ENCODE assay signal across 1 cellular context in the genomic region with DNA sequence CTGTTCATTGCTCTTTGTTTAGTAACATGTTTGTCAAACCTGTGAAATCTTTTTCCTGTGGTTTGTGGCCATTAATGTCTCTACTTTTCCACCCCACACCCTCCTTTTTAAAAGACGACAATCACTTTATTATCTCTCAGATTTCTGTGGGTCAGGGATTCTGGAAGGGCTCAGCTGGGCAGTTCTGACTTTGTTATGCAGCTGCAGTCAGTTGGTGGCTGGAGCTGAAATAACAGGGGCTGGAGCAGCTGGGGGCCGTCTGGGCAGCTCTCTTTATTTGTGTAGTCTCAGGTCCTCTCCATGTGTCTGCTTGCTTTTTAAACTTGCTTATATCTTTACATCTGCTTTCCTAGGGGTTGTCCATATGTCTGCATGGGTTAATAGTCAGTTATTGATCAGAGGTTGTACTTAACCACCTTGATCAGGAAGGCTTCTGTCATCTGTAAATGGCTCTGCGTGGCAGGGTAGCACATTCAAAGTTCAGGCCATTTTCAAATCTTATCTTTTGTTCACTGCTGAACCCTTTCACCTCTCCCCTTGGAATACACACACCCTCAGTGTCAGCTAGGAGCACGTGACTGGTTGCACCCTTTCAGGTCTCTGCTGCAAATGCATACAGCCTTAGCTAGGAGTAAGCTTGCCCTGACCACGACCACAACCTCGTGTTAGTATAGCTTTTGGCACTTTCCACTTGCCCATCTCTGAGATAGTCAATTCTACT.
TF ChIP-seq lines count a peak whose summit lies in the region.

No MANE protein-coding gene starts in this region.

TF ChIP-seq in HepG2, 621 proteins besides CTCF, POLR2A, EP300 and RAD21 (continued from another document and continues in another):
- TF ChIP-seq, protein P1, sequence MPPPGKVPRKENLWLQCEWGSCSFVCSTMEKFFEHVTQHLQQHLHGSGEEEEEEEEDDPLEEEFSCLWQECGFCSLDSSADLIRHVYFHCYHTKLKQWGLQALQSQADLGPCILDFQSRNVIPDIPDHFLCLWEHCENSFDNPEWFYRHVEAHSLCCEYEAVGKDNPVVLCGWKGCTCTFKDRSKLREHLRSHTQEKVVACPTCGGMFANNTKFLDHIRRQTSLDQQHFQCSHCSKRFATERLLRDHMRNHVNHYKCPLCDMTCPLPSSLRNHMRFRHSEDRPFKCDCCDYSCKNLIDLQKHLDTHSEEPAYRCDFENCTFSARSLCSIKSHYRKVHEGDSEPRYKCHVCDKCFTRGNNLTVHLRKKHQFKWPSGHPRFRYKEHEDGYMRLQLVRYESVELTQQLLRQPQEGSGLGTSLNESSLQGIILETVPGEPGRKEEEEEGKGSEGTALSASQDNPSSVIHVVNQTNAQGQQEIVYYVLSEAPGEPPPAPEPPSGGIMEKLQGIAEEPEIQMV (CRISPR knock-in tag; IDR thresholded peaks at IDR 0.05; ENCODE audit: low read depth): peak; percentile 66; the same call in 1 of the 2 replicates
- TF ChIP-seq FOXC1 (CRISPR knock-in tag; IDR thresholded peaks at IDR 0.05; ENCODE audit: borderline replicate concordance): no peak
- no peak for TF ChIP-seq MAZ (IDR thresholded peaks at IDR 0.05; ENCODE audit: borderline replicate concordance, low read depth, low read length)
- peak; percentile 39; the same call in 1 of the 2 replicates for TF ChIP-seq MAZ (CRISPR knock-in tag; IDR thresholded peaks at IDR 0.05; ENCODE audit: low read depth)
- peak; percentile 75 for TF ChIP-seq NR2F6 (IDR thresholded peaks at IDR 0.05)
- TF ChIP-seq NR2F6 (CRISPR knock-in tag; IDR thresholded peaks at IDR 0.05): peak; percentile 55
- no peak for TF ChIP-seq KLF9 (CRISPR knock-in tag; IDR thresholded peaks at IDR 0.05; ENCODE audit: low read depth)
- TF ChIP-seq, protein P2, sequence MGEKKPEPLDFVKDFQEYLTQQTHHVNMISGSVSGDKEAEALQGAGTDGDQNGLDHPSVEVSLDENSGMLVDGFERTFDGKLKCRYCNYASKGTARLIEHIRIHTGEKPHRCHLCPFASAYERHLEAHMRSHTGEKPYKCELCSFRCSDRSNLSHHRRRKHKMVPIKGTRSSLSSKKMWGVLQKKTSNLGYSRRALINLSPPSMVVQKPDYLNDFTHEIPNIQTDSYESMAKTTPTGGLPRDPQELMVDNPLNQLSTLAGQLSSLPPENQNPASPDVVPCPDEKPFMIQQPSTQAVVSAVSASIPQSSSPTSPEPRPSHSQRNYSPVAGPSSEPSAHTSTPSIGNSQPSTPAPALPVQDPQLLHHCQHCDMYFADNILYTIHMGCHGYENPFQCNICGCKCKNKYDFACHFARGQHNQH (CRISPR knock-in tag; IDR thresholded peaks at IDR 0.05): 0 out of 2 replicates have a peak, but pooled peaks have one; percentile 58
- TF ChIP-seq ZNF331 (CRISPR knock-in tag; IDR thresholded peaks at IDR 0.05): peak; percentile 99
- TF ChIP-seq ZNF569 (CRISPR knock-in tag; IDR thresholded peaks at IDR 0.05; ENCODE audit: borderline replicate concordance): no peak
- TF ChIP-seq, protein P3, sequence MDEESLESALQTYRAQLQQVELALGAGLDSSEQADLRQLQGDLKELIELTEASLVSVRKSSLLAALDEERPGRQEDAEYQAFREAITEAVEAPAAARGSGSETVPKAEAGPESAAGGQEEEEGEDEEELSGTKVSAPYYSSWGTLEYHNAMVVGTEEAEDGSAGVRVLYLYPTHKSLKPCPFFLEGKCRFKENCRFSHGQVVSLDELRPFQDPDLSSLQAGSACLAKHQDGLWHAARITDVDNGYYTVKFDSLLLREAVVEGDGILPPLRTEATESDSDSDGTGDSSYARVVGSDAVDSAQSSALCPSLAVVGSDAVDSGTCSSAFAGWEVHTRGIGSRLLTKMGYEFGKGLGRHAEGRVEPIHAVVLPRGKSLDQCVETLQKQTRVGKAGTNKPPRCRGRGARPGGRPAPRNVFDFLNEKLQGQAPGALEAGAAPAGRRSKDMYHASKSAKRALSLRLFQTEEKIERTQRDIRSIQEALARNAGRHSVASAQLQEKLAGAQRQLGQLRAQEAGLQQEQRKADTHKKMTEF (CRISPR knock-in tag; IDR thresholded peaks at IDR 0.05): peak; percentile 67; the same call in 1 of the 2 replicates
- TF ChIP-seq ZSCAN12 (CRISPR knock-in tag; IDR thresholded peaks at IDR 0.05): 0 out of 2 replicates have a peak, but pooled peaks have one; percentile 29
- TF ChIP-seq GTF2F1 (IDR thresholded peaks at IDR 0.05; ENCODE audit: low read length): no peak
- peak; percentile 71 for TF ChIP-seq HDAC2 (CRISPR knock-in tag; IDR thresholded peaks at IDR 0.05)
- TF ChIP-seq RXRB (CRISPR knock-in tag; IDR thresholded peaks at IDR 0.05; ENCODE audit: borderline replicate concordance): peak; percentile 65; the same call in 1 of the 2 replicates
- no peak for TF ChIP-seq PHF5A (CRISPR knock-in tag; IDR thresholded peaks at IDR 0.05; ENCODE audit: low read depth, unreplicated experiment)
- TF ChIP-seq TBP (CRISPR knock-in tag; IDR thresholded peaks at IDR 0.05): no peak
- TF ChIP-seq ZBTB38 (CRISPR knock-in tag; IDR thresholded peaks at IDR 0.05): peak; percentile 78
- peak; percentile 75 for TF ChIP-seq NR2F2 (IDR thresholded peaks at IDR 0.05; ENCODE audit: borderline replicate concordance, low read depth)
- TF ChIP-seq MEF2D (CRISPR knock-in tag; IDR thresholded peaks at IDR 0.05): 0 out of 2 replicates have a peak, but pooled peaks have one; percentile 25
- TF ChIP-seq SPEN (CRISPR knock-in tag; IDR thresholded peaks at IDR 0.05; ENCODE audit: low read depth): peak; percentile 20; the same call in 1 of the 2 replicates
- no peak for TF ChIP-seq HOXA5 (CRISPR knock-in tag; IDR thresholded peaks at IDR 0.05)
- no peak for TF ChIP-seq ZNF768 (CRISPR knock-in tag; IDR thresholded peaks at IDR 0.05)
- TF ChIP-seq, protein P4, sequence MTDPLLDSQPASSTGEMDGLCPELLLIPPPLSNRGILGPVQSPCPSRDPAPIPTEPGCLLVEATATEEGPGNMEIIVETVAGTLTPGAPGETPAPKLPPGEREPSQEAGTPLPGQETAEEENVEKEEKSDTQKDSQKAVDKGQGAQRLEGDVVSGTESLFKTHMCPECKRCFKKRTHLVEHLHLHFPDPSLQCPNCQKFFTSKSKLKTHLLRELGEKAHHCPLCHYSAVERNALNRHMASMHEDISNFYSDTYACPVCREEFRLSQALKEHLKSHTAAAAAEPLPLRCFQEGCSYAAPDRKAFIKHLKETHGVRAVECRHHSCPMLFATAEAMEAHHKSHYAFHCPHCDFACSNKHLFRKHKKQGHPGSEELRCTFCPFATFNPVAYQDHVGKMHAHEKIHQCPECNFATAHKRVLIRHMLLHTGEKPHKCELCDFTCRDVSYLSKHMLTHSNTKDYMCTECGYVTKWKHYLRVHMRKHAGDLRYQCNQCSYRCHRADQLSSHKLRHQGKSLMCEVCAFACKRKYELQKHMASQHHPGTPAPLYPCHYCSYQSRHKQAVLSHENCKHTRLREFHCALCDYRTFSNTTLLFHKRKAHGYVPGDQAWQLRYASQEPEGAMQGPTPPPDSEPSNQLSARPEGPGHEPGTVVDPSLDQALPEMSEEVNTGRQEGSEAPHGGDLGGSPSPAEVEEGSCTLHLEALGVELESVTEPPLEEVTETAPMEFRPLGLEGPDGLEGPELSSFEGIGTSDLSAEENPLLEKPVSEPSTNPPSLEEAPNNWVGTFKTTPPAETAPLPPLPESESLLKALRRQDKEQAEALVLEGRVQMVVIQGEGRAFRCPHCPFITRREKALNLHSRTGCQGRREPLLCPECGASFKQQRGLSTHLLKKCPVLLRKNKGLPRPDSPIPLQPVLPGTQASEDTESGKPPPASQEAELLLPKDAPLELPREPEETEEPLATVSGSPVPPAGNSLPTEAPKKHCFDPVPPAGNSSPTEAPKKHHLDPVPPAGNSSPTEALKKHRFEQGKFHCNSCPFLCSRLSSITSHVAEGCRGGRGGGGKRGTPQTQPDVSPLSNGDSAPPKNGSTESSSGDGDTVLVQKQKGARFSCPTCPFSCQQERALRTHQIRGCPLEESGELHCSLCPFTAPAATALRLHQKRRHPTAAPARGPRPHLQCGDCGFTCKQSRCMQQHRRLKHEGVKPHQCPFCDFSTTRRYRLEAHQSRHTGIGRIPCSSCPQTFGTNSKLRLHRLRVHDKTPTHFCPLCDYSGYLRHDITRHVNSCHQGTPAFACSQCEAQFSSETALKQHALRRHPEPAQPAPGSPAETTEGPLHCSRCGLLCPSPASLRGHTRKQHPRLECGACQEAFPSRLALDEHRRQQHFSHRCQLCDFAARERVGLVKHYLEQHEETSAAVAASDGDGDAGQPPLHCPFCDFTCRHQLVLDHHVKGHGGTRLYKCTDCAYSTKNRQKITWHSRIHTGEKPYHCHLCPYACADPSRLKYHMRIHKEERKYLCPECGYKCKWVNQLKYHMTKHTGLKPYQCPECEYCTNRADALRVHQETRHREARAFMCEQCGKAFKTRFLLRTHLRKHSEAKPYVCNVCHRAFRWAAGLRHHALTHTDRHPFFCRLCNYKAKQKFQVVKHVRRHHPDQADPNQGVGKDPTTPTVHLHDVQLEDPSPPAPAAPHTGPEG (CRISPR knock-in tag; IDR thresholded peaks at IDR 0.05): no peak
- no peak for TF ChIP-seq ZSCAN22 (CRISPR knock-in tag; IDR thresholded peaks at IDR 0.05)
- peak; percentile 69; the same call in 1 of the 2 replicates for TF ChIP-seq RXRA (CRISPR knock-in tag; IDR thresholded peaks at IDR 0.05)
- TF ChIP-seq, protein P5, sequence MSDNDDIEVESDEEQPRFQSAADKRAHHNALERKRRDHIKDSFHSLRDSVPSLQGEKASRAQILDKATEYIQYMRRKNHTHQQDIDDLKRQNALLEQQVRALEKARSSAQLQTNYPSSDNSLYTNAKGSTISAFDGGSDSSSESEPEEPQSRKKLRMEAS (IDR thresholded peaks at IDR 0.05): peak; percentile 93
- TF ChIP-seq, protein P6, sequence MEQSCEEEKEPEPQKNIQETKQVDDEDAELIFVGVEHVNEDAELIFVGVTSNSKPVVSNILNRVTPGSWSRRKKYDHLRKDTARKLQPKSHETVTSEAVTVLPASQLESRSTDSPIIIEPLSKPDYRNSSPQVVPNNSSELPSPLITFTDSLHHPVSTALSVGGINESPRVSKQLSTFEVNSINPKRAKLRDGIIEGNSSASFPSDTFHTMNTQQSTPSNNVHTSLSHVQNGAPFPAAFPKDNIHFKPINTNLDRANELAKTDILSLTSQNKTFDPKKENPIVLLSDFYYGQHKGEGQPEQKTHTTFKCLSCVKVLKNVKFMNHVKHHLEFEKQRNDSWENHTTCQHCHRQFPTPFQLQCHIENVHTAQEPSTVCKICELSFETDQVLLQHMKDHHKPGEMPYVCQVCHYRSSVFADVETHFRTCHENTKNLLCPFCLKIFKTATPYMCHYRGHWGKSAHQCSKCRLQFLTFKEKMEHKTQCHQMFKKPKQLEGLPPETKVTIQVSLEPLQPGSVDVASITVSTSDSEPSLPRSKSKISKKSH (CRISPR knock-in tag; IDR thresholded peaks at IDR 0.05; ENCODE audit: borderline replicate concordance): no peak
- TF ChIP-seq, protein P7, sequence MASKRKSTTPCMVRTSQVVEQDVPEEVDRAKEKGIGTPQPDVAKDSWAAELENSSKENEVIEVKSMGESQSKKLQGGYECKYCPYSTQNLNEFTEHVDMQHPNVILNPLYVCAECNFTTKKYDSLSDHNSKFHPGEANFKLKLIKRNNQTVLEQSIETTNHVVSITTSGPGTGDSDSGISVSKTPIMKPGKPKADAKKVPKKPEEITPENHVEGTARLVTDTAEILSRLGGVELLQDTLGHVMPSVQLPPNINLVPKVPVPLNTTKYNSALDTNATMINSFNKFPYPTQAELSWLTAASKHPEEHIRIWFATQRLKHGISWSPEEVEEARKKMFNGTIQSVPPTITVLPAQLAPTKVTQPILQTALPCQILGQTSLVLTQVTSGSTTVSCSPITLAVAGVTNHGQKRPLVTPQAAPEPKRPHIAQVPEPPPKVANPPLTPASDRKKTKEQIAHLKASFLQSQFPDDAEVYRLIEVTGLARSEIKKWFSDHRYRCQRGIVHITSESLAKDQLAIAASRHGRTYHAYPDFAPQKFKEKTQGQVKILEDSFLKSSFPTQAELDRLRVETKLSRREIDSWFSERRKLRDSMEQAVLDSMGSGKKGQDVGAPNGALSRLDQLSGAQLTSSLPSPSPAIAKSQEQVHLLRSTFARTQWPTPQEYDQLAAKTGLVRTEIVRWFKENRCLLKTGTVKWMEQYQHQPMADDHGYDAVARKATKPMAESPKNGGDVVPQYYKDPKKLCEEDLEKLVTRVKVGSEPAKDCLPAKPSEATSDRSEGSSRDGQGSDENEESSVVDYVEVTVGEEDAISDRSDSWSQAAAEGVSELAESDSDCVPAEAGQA (IDR thresholded peaks at IDR 0.05; ENCODE audit: low read depth): no peak
- TF ChIP-seq, protein P7 (CRISPR knock-in tag; IDR thresholded peaks at IDR 0.05; ENCODE audit: borderline replicate concordance): no peak
- no peak for TF ChIP-seq MYNN (CRISPR knock-in tag; IDR thresholded peaks at IDR 0.05; ENCODE audit: low read depth)
- no peak for TF ChIP-seq SMC3 (IDR thresholded peaks at IDR 0.05; ENCODE audit: low read length)
- TF ChIP-seq, protein P8, sequence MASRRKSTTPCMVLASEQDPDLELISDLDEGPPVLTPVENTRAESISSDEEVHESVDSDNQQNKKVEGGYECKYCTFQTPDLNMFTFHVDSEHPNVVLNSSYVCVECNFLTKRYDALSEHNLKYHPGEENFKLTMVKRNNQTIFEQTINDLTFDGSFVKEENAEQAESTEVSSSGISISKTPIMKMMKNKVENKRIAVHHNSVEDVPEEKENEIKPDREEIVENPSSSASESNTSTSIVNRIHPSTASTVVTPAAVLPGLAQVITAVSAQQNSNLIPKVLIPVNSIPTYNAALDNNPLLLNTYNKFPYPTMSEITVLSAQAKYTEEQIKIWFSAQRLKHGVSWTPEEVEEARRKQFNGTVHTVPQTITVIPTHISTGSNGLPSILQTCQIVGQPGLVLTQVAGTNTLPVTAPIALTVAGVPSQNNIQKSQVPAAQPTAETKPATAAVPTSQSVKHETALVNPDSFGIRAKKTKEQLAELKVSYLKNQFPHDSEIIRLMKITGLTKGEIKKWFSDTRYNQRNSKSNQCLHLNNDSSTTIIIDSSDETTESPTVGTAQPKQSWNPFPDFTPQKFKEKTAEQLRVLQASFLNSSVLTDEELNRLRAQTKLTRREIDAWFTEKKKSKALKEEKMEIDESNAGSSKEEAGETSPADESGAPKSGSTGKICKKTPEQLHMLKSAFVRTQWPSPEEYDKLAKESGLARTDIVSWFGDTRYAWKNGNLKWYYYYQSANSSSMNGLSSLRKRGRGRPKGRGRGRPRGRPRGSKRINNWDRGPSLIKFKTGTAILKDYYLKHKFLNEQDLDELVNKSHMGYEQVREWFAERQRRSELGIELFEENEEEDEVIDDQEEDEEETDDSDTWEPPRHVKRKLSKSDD (CRISPR knock-in tag; IDR thresholded peaks at IDR 0.05; ENCODE audit: low read depth): no peak; the same call in 1 of the 2 replicates
